ENCODE assay signal across 20 cellular contexts in the genomic region with DNA sequence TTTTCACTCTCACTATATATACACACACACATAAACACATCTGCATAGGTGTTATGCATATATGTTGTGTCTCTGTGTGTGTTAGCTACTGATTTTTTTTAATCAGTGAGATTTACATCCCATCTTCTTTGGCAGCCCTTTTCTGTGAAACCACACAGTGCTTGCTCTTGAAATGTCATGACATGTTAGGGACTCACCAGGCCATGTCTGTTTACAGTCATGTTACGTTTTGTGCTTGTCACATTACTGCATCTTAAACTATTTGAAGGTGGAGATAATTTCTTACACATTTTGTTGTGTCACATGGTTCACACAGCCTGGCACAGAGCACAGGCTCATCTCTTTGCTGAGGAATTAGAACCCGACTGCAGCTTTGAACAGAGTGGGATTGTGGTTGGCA.
DNase-seq lines count a peak whose midpoint lies in the region; ATAC-seq and TF ChIP-seq lines count a peak whose summit lies in the region.
"Had no signal": no experiment of that assay in that cellular context is flagged by ENCODE, and none has a peak within 500 bp of the region (broad histone marks: within the 10 kb centered on the region; RNA-seq: fewer than 3 reads in every experiment).

No MANE protein-coding gene starts in this region.

- intact Hi-C loops in Caco-2 (cut with micrococcal nuclease; ENCODE audit: unreplicated experiment) = no loop called here

- peak overlapping the region in 3 of 4 donors; percentile 7 to 58 (median 17) for H3K4me3 Mint-ChIP-seq in CD4-positive, CD25-positive, alpha-beta regulatory T cell
- H3K4me3 Mint-ChIP-seq in activated naive CD8-positive, alpha-beta T cell treated with anti-CD3 and anti-CD28 coated beads for 36 hours = no peak overlapping the region
- H3K4me3 Mint-ChIP-seq in nephron progenitor cell (no peak overlapping the region), Caco-2 (ENCODE audit: unreplicated experiment) (no peak overlapping the region)

- H3K27ac Mint-ChIP-seq in CD4-positive, CD25-positive, alpha-beta regulatory T cell = peak overlapping the region; percentile 60 to 97 (median 90)
- H3K27ac Mint-ChIP-seq in activated naive CD8-positive, alpha-beta T cell treated with anti-CD3 and anti-CD28 coated beads for 36 hours = peak overlapping the region; percentile 7
- H3K27ac Mint-ChIP-seq in nephron progenitor cell = peak overlapping the region; percentile 17
- H3K27ac Mint-ChIP-seq in Caco-2 (ENCODE audit: unreplicated experiment) = no peak overlapping the region

- H3K27me3 Mint-ChIP-seq in CD4-positive, CD25-positive, alpha-beta regulatory T cell = no peaks in the 10 kb centered on the region
- H3K27me3 Mint-ChIP-seq in activated naive CD8-positive, alpha-beta T cell treated with anti-CD3 and anti-CD28 coated beads for 36 hours = peaks cover 11% of the 10 kb centered on the region
- H3K27me3 Mint-ChIP-seq in nephron progenitor cell (ENCODE audit: low read depth, poor library complexity) (peaks cover 2% of the 10 kb centered on the region), Caco-2 (ENCODE audit: insufficient read depth, unreplicated experiment) (no peaks in the 10 kb centered on the region)

- no peaks in the 10 kb centered on the region for H3K36me3 ChIP-seq in CD4-positive, CD25-positive, alpha-beta regulatory T cell (ENCODE audit: control insufficient read depth, insufficient read depth, low read length)
- no peaks in the 10 kb centered on the region for H3K36me3 ChIP-seq in Caco-2 (ENCODE audit: control insufficient read depth, insufficient read depth, low read length)
- H3K36me3 ChIP-seq: HAP-1, SJCRH30 had no signal

- no peaks in the 10 kb centered on the region for H3K9me3 ChIP-seq in CD4-positive, CD25-positive, alpha-beta regulatory T cell (ENCODE audit: control insufficient read depth in 2 of 2, low read length in 2 of 2)
- H3K9me3 ChIP-seq in Caco-2 = no peaks in the 10 kb centered on the region; the same call in 1 of the 2 replicates
- H3K9me3 ChIP-seq: HAP-1, SJCRH30 had no signal

- no peaks in the 10 kb centered on the region for H3K27me3 ChIP-seq in CD4-positive, CD25-positive, alpha-beta regulatory T cell (ENCODE audit: control insufficient read depth, insufficient read depth, low read length)
- H3K27me3 ChIP-seq in Caco-2 (replicated peaks; ENCODE audit: control insufficient read depth, insufficient read depth, low read length) = no peaks in the 10 kb centered on the region; the same call in 1 of the 2 replicates
- H3K27me3 ChIP-seq: SJCRH30 had no signal

- POLR2A ChIA-PET in Caco-2 (lab: Charles Lee) = no interaction called here

- peak overlapping the region; percentile 16 for H3K4me3 ChIP-seq in CD4-positive, CD25-positive, alpha-beta regulatory T cell (ENCODE audit: low read depth, low read length)
- H3K4me3 ChIP-seq in Caco-2 (ENCODE audit: low read depth, low read length) = no peak overlapping the region
- H3K4me3 ChIP-seq: GM12878, GM23248, HAP-1, SJCRH30 had no signal

- peak overlapping the region; percentile 71 for H3K27ac ChIP-seq in CD4-positive, CD25-positive, alpha-beta regulatory T cell (ENCODE audit: insufficient read depth, low read length, poor library complexity, severe bottlenecking)
- H3K27ac ChIP-seq: GM23248, SJCRH30 had no signal

- no peak for TF ChIP-seq CTCF in nephron progenitor cell (IDR thresholded peaks at IDR 0.05)
- no peak for TF ChIP-seq CTCF in Caco-2 (IDR thresholded peaks at IDR 0.05; ENCODE audit: insufficient read depth in 1 of 2, low read depth in 1 of 2, low read length in 1 of 2, severe bottlenecking in 1 of 2, unreplicated experiment in 1 of 2)

- no peak for DNase-seq in activated CD4-positive, CD25-positive, alpha-beta regulatory T cell (lab: John Stamatoyannopoulos, UW)
- peak in 2 of 3 donors; percentile 15 to 18 for DNase-seq in CD4-positive, CD25-positive, alpha-beta regulatory T cell
- no peak for DNase-seq in activated naive CD8-positive, alpha-beta T cell treated with anti-CD3 and anti-CD28 coated beads for 36 hours
- DNase-seq in nephron progenitor cell (no peak), Caco-2 (no peak), DMS114 treated with DMSO at 0.1 percent for 48 hours (lab: John Stamatoyannopoulos, UW; ENCODE audit: unreplicated experiment) (no peak)
- DNase-seq in effector CD4-positive, alpha-beta T cell = no peak
- DNase-seq: 8988T, DND-41, GM23248, NCI-H1694, NCI-H2081 treated with DMSO at 0.1 percent for 48 hours, NCI-H2171 treated with DMSO at 0.1 percent for 48 hours, NCI-H524 treated with DMSO at 0.1 percent for 48 hours, NCI-H82, OCI-M1, SJCRH30 had no signal

- CTCF ChIA-PET in Caco-2 (lab: Charles Lee) = no interaction called here

- peaks cover 0 to 11% (median 2%) of the 10 kb centered on the region in 7 donors for H3K9me3 Mint-ChIP-seq in CD4-positive, CD25-positive, alpha-beta regulatory T cell
- no peaks in the 10 kb centered on the region for H3K9me3 Mint-ChIP-seq in activated naive CD8-positive, alpha-beta T cell treated with anti-CD3 and anti-CD28 coated beads for 36 hours
- H3K9me3 Mint-ChIP-seq in nephron progenitor cell (no peaks in the 10 kb centered on the region), Caco-2 (ENCODE audit: unreplicated experiment) (no peaks in the 10 kb centered on the region)

- peak; percentile 14 to 22 for ATAC-seq in activated CD4-positive, CD25-positive, alpha-beta regulatory T cell treated with anti-CD3 and anti-CD28 coated beads, Interleukin-2, amount 50 U/mL, for 24 hours
- peak; percentile 6 to 25 for ATAC-seq in CD4-positive, CD25-positive, alpha-beta regulatory T cell (ENCODE audit: low read depth in 2 of 2)

- no TSS peak for BruUV-seq in Caco-2 (replicated peaks; lab: Mats Ljungman, UMichigan)

- no peaks in the 10 kb centered on the region for H3K36me3 Mint-ChIP-seq in CD4-positive, CD25-positive, alpha-beta regulatory T cell
- H3K36me3 Mint-ChIP-seq in activated naive CD8-positive, alpha-beta T cell treated with anti-CD3 and anti-CD28 coated beads for 36 hours = peaks cover 8% of the 10 kb centered on the region
- H3K36me3 Mint-ChIP-seq in nephron progenitor cell (ENCODE audit: low read depth) (no peaks in the 10 kb centered on the region), Caco-2 (ENCODE audit: insufficient read depth, unreplicated experiment) (no peaks in the 10 kb centered on the region)

- H3K4me1 Mint-ChIP-seq in CD4-positive, CD25-positive, alpha-beta regulatory T cell = peaks cover 20 to 65% (median 39%) of the 10 kb centered on the region in 4 donors
- peaks cover 31% of the 10 kb centered on the region for H3K4me1 Mint-ChIP-seq in activated naive CD8-positive, alpha-beta T cell treated with anti-CD3 and anti-CD28 coated beads for 36 hours
- H3K4me1 Mint-ChIP-seq in nephron progenitor cell (peaks cover 26% of the 10 kb centered on the region), Caco-2 (ENCODE audit: low read depth, unreplicated experiment) (no peaks in the 10 kb centered on the region)

- H3K4me1 ChIP-seq in CD4-positive, CD25-positive, alpha-beta regulatory T cell (ENCODE audit: control insufficient read depth, insufficient read depth, low read length, poor library complexity, severe bottlenecking) = peaks cover 57% of the 10 kb centered on the region
- no peaks in the 10 kb centered on the region for H3K4me1 ChIP-seq in Caco-2
- H3K4me1 ChIP-seq: SJCRH30 had no signal

Comparison
In these comparisons a context has a peak if more than half of its experiments do, and no peak if none do; other contexts are left out.
1. DNase-seq: peak in CD4-positive, CD25-positive, alpha-beta regulatory T cell (2 of 3); none in activated CD4-positive, CD25-positive, alpha-beta regulatory T cell (0 of 4), activated naive CD8-positive, alpha-beta T cell treated with anti-CD3 and anti-CD28 coated beads for 36 hours (single experiment), nephron progenitor cell (single experiment), Caco-2 (0 of 2), DMS114 treated with DMSO at 0.1 percent for 48 hours (single experiment) and effector CD4-positive, alpha-beta T cell (single experiment).
2. H3K4me3 Mint-ChIP-seq: peak in CD4-positive, CD25-positive, alpha-beta regulatory T cell (3 of 4); none in activated naive CD8-positive, alpha-beta T cell treated with anti-CD3 and anti-CD28 coated beads for 36 hours (single experiment), nephron progenitor cell (single experiment) and Caco-2 (single experiment).